ENCODE assay signal across 28 cellular contexts in the genomic region with DNA sequence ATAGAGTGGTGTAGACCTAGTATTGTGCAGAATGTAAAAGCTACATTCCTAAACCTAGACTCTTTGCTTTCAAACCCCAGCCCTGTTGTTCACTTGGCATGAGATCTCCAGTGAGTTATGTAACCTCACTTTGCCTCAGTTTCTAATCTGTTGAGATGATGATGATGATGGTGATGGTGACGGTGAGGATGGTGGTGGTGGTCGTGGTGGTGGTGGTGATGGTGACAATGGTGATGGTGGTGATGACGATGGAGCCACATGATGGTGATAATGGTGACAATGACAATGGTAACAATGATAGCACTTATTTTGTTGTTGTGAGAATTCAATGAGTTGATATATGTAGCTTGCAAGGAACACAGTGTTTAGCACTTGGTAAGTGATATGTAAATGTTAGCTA.
"Had no signal": no experiment of that assay in that cellular context is flagged by ENCODE, and none has a peak within 500 bp of the region (broad histone marks: within the 10 kb centered on the region; RNA-seq: fewer than 3 reads in every experiment).

No MANE protein-coding gene starts in this region.

- H3K9me3 Mint-ChIP-seq: dendritic cell treated with granulocyte-macrophage colony-stimulating factor and Interleukin-4, amounts not matched to agents 40 ng/mL and 50 ng/mL, for 4 days had no signal

- H3K4me3 ChIP-seq: colonic mucosa, esophagus squamous epithelium, gastrocnemius medialis, heart right ventricle, left lung, lower lobe of right lung, mucosa of descending colon had no signal

- H3K27me3 ChIP-seq: colonic mucosa, esophagus squamous epithelium, gastrocnemius medialis, left lung had no signal

- H3K9me3 ChIP-seq: colonic mucosa, esophagus squamous epithelium, gastrocnemius medialis, lower lobe of right lung, mucosa of descending colon had no signal

- H3K4me3 Mint-ChIP-seq: dendritic cell treated with granulocyte-macrophage colony-stimulating factor and Interleukin-4, amounts not matched to agents 40 ng/mL and 50 ng/mL, for 4 days; effector memory CD8-positive, alpha-beta T cell; endodermal cell; mesothelial cell of epicardium; naive B cell had no signal

- H3K36me3 ChIP-seq: colonic mucosa, esophagus squamous epithelium, gastrocnemius medialis, heart right ventricle, left lung, lower lobe of right lung had no signal

- H3K27ac ChIP-seq: colonic mucosa, epithelial cell of prostate, esophagus squamous epithelium, gastrocnemius medialis, heart right ventricle, left lung, lower lobe of right lung had no signal

- DNase-seq: colonic mucosa; cortex of kidney; effector CD8-positive, alpha-beta T cell; effector memory CD8-positive, alpha-beta T cell; endodermal cell; erythroblast; esophagus squamous epithelium; foreskin fibroblast; foreskin melanocyte; gastrocnemius medialis; glutamatergic neuron; head of caudate nucleus; heart right ventricle; hippocampal formation; left cardiac atrium; left lung; left ventricle myocardium superior; lower lobe of right lung; mesenchymal stem cell; mucosa of descending colon; naive B cell had no signal

- H3K4me1 Mint-ChIP-seq: mesothelial cell of epicardium, naive B cell had no signal

- H3K36me3 Mint-ChIP-seq: mesothelial cell of epicardium, naive B cell had no signal

- H3K4me1 ChIP-seq: colonic mucosa, esophagus squamous epithelium, gastrocnemius medialis, heart right ventricle, left lung, lower lobe of right lung had no signal

- H3K27ac Mint-ChIP-seq: dendritic cell treated with granulocyte-macrophage colony-stimulating factor and Interleukin-4, amounts not matched to agents 40 ng/mL and 50 ng/mL, for 4 days; effector memory CD8-positive, alpha-beta T cell; endodermal cell; mesothelial cell of epicardium; naive B cell had no signal

- H3K27me3 Mint-ChIP-seq: dendritic cell treated with granulocyte-macrophage colony-stimulating factor and Interleukin-4, amounts not matched to agents 40 ng/mL and 50 ng/mL, for 4 days had no signal

- ATAC-seq: effector memory CD8-positive, alpha-beta T cell; esophagus mucosa; gastrocnemius medialis; heart right ventricle; left cardiac atrium; left lung; left ventricle myocardium superior; lower lobe of right lung; mucosa of descending colon had no signal

- FAIRE-seq: endometrium, islet of Langerhans, keratinocyte had no signal
